Comparison of ENCODE assay signal across 8 cellular contexts in the genomic region with DNA sequence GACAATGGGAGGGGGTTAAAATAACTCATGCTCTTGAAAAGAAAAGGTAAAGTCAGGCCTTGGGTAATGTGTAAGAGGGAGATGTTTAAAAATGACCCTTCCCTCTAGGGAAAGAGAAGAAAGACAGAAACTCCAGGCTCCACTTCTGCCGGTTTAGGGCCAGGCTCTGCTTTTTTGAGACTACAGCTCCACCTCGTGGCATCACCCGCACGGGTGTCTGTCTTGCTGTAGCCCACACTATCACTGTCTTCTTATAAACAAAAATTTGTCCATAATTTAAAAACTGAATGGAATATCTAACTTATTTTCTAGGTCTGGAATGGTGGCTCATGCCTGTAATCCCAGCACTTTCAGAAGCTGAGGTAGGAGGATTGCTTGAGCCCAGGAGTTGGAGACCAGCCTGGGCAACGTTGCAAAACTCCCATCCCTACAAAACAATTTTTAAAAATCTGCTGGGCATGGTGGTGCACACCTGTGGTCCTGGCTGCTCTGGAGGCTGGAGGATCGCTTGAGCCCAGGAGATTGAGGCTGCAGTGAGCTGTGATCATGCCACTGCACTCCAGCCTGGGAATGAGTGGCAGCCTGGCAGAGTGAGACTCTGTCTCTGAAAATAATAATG.
A peak's percentile ranks its signal among the peaks of the same experiment; 100 is the strongest.
DNase-seq lines count a peak whose midpoint lies in the region; ATAC-seq, FAIRE-seq and TF ChIP-seq lines count a peak whose summit lies in the region.

No MANE protein-coding gene starts in this region.

- no peak overlapping the region for H3K27ac ChIP-seq in breast epithelium
- no peak overlapping the region for H3K27ac ChIP-seq in kidney (ENCODE audit: low read depth in 2 of 2, low read length in 2 of 2)

- peaks cover 9% of the 10 kb centered on the region for H3K4me1 Mint-ChIP-seq in activated B cell treated with CpG ODN at 0.5 μM for 24 hours

- peak; percentile 83 for FAIRE-seq in kidney (lab: Jason Lieb, UNC)

- no peak for DNase-seq in BJ (ENCODE audit: low read depth)
- DNase-seq in NCI-H2107 (lab: John Stamatoyannopoulos, UW), result peak; percentile 55
- DNase-seq in activated B cell treated with CpG ODN at 0.5 μM for 24 hours, result no peak
- DNase-seq in breast epithelium (ENCODE audit: low spot score in 2 of 2), result peak; percentile 30 to 63
- DNase-seq in kidney, result no peak
- DNase-seq in stimulated activated CD4-positive, alpha-beta T cell treated with anti-CD3 and anti-CD28 coated beads, Interleukin-2, amount 100 ng/mL, for 24 hours, result peak; percentile 69 to 77

- H3K4me3 Mint-ChIP-seq in activated B cell treated with CpG ODN at 0.5 μM for 24 hours, result no peak overlapping the region

- H3K27ac Mint-ChIP-seq in activated B cell treated with CpG ODN at 0.5 μM for 24 hours, result no peak overlapping the region

- CTCF ChIA-PET in BJ (lab: Yijun Ruan, JAX) (interaction anchor here (0.6 to 10.7 kb wide), 28 partner anchors 9 to 626 kb away, joined by 3 to 227 read pairs (median 6); a partner anchor contains a TSS), activated B cell treated with CpG ODN at 0.5 μM for 24 hours (lab: Charles Lee) (interaction anchor here (0.6 to 7.3 kb wide), 15 partner anchors 12 to 625 kb away, joined by 3 to 185 read pairs (median 4); a partner anchor contains a TSS)

- TF ChIP-seq CTCF in BJ (IDR thresholded peaks at IDR 0.05; ENCODE audit: insufficient read depth, low read depth, low read length) (peak; percentile 82), activated B cell treated with CpG ODN at 0.5 μM for 24 hours (IDR thresholded peaks at IDR 0.05) (peak; percentile 66), breast epithelium (IDR thresholded peaks at IDR 0.05) (peak in 2 of 3 donors; percentile 46 to 68), kidney (IDR thresholded peaks at IDR 0.05; ENCODE audit: borderline replicate concordance, extremely low read depth, insufficient read depth) (peak; percentile 74)

- peak; percentile 60 for ATAC-seq in GM19395 (IDR thresholded peaks at IDR 0.05; ENCODE audit: unreplicated experiment)
- ATAC-seq in activated B cell treated with CpG ODN at 0.5 μM for 24 hours (ENCODE audit: low read depth), result peak; percentile 63
- ATAC-seq in GM19035 (IDR thresholded peaks at IDR 0.05; ENCODE audit: unreplicated experiment), result no peak

- H3K27me3 ChIP-seq in BJ (ENCODE audit: control insufficient read depth, insufficient read depth, low read length) (0 out of 2 replicates have a peak, but pooled peaks cover 4% of the 10 kb centered on the region), breast epithelium (no peaks in the 10 kb centered on the region)

- no peaks in the 10 kb centered on the region for H3K9me3 Mint-ChIP-seq in activated B cell treated with CpG ODN at 0.5 μM for 24 hours

- H3K9me3 ChIP-seq in breast epithelium (no peaks in the 10 kb centered on the region), kidney (ENCODE audit: control insufficient read depth in 1 of 2, low read length in 2 of 2) (no peaks in the 10 kb centered on the region)

- no peak overlapping the region for H3K9ac ChIP-seq in kidney (ENCODE audit: low read length in 2 of 2)

- H3K4me1 ChIP-seq in breast epithelium (no peaks in the 10 kb centered on the region), kidney (ENCODE audit: control insufficient read depth in 1 of 2, insufficient read depth in 1 of 2, low read depth in 1 of 2, low read length in 2 of 2) (peaks cover 0 to 8% of the 10 kb centered on the region in 2 donors)

- H3K36me3 ChIP-seq in BJ (ENCODE audit: control insufficient read depth, insufficient read depth, low read length) (no peaks in the 10 kb centered on the region), breast epithelium (no peaks in the 10 kb centered on the region), kidney (ENCODE audit: control insufficient read depth in 1 of 2, insufficient read depth in 2 of 2, low read length in 2 of 2) (no peaks in the 10 kb centered on the region)

- POLR2A ChIA-PET in BJ (lab: Charles Lee), result interaction anchor here (0.6 kb wide), 1 partner anchor 74 kb away, joined by 14 read pairs; no protein-coding TSS in a partner anchor
- POLR2A ChIA-PET in activated B cell treated with CpG ODN at 0.5 μM for 24 hours (lab: Charles Lee), result no interaction called here

- H3K36me3 Mint-ChIP-seq in activated B cell treated with CpG ODN at 0.5 μM for 24 hours (ENCODE audit: low read depth), result no peaks in the 10 kb centered on the region

- H3K27me3 Mint-ChIP-seq in activated B cell treated with CpG ODN at 0.5 μM for 24 hours, result peaks cover 6% of the 10 kb centered on the region

- intact Hi-C loops in activated B cell treated with CpG ODN at 0.5 μM for 24 hours (cut with micrococcal nuclease) (loop anchor here (1.0 kb wide), 3 partner anchors 20 to 412 kb away; no protein-coding TSS in a partner anchor), breast epithelium (cut with DNase I; ENCODE audit: low total_unique reads) (loop anchor here (10.0 kb wide), 1 partner anchor 375 kb away; no protein-coding TSS in a partner anchor), kidney (cut with DNase I) (loop anchor here (5.0 kb wide), 1 partner anchor 372 kb away; no protein-coding TSS in a partner anchor)

- no peak for TF ChIP-seq POLR2A in breast epithelium (IDR thresholded peaks at IDR 0.05)

- H3K4me3 ChIP-seq in BJ (ENCODE audit: low read depth, low read length), result no peak overlapping the region
- H3K4me3 ChIP-seq in breast epithelium, result no peak overlapping the region
- H3K4me3 ChIP-seq in kidney (ENCODE audit: low read length in 2 of 2), result no peak overlapping the region

Comparison
In these comparisons a context has a peak if more than half of its experiments do, and no peak if none do; other contexts are left out.
1. DNase-seq: peak in NCI-H2107 (single experiment), breast epithelium (2 of 2) and stimulated activated CD4-positive, alpha-beta T cell treated with anti-CD3 and anti-CD28 coated beads, Interleukin-2, amount 100 ng/mL, for 24 hours (2 of 2); none in BJ (single experiment), activated B cell treated with CpG ODN at 0.5 μM for 24 hours (single experiment) and kidney (single experiment).
2. Peak in every context shown above with its lines, with median percentiles within 50 percentile points of each other: CTCF ChIP-seq.